8 cellular contexts compared by ENCODE assay signal in genomic region chr15:89912145-89912673, GRCh38. TPM values are rescaled to one million over a fixed set of nuclear protein-coding genes. Genes with fewer than 3 reads are reported as not detected.
DNase-seq lines count a peak whose midpoint lies in the region; ATAC-seq and TF ChIP-seq lines count a peak whose summit lies in the region.

No MANE protein-coding gene starts in this region.

- peaks cover 0 to 16% of the 10 kb centered on the region in 2 donors for H3K4me1 ChIP-seq in right atrium auricular region

- TF ChIP-seq CTCF in right atrium auricular region (IDR thresholded peaks at IDR 0.05) = no peak
- TF ChIP-seq CTCF in progenitor cell of endocrine pancreas (IDR thresholded peaks at IDR 0.05; ENCODE audit: unreplicated experiment) = no peak

- H3K4me3 ChIP-seq in right atrium auricular region = peak overlapping the region; percentile 62 to 88

- H3K27me3 ChIP-seq in right atrium auricular region = no peaks in the 10 kb centered on the region

- no peaks in the 10 kb centered on the region for H3K9me3 ChIP-seq in right atrium auricular region

- POLR2A ChIA-PET in activated CD8-positive, alpha-beta T cell treated with anti-CD3 and anti-CD28 coated beads, Interleukin-2, amount 10 ng/mL, durations not matched to agents 7 days and 5 days (lab: Charles Lee) = no interaction called here

- ATAC-seq in activated CD8-positive, alpha-beta T cell treated with anti-CD3 and anti-CD28 coated beads, Interleukin-2, amount 10 ng/mL, durations not matched to agents 7 days and 5 days = no peak
- ATAC-seq in HG03565 (IDR thresholded peaks at IDR 0.05; ENCODE audit: unreplicated experiment) (no peak), HG02642 (IDR thresholded peaks at IDR 0.05; ENCODE audit: poor library complexity, unreplicated experiment) (no peak)

- peaks cover 48% of the 10 kb centered on the region for H3K27me3 Mint-ChIP-seq in activated CD8-positive, alpha-beta T cell treated with anti-CD3 and anti-CD28 coated beads, Interleukin-2, amount 10 ng/mL, durations not matched to agents 7 days and 5 days (ENCODE audit: low read depth)
- H3K27me3 Mint-ChIP-seq in progenitor cell of endocrine pancreas = peaks cover 3% of the 10 kb centered on the region

- peaks cover 5% of the 10 kb centered on the region for H3K36me3 ChIP-seq in right atrium auricular region

- DNase-seq in ELR (ENCODE audit: low read depth) = peak; percentile 40
- no peak for DNase-seq in activated CD8-positive, alpha-beta T cell treated with anti-CD3 and anti-CD28 coated beads, Interleukin-2, amount 10 ng/mL, durations not matched to agents 7 days and 5 days
- peak; percentile 66 for DNase-seq in right atrium auricular region (ENCODE audit: low spot score)
- DNase-seq in progenitor cell of endocrine pancreas (ENCODE audit: low spot score, unreplicated experiment) = peak; percentile 24
- no peak for DNase-seq in activated naive CD4-positive, alpha-beta T cell treated with Interleukin-2 at 50 U/mL for 16 hours
- DNase-seq in NCI-H2171 (lab: John Stamatoyannopoulos, UW) = no peak

- no peaks in the 10 kb centered on the region for H3K4me1 Mint-ChIP-seq in activated CD8-positive, alpha-beta T cell treated with anti-CD3 and anti-CD28 coated beads, Interleukin-2, amount 10 ng/mL, durations not matched to agents 7 days and 5 days (ENCODE audit: low read depth)
- peaks cover 16% of the 10 kb centered on the region for H3K4me1 Mint-ChIP-seq in progenitor cell of endocrine pancreas (ENCODE audit: low read depth)

- H3K36me3 Mint-ChIP-seq in activated CD8-positive, alpha-beta T cell treated with anti-CD3 and anti-CD28 coated beads, Interleukin-2, amount 10 ng/mL, durations not matched to agents 7 days and 5 days (ENCODE audit: low read depth) = no peaks in the 10 kb centered on the region
- peaks cover 7% of the 10 kb centered on the region for H3K36me3 Mint-ChIP-seq in progenitor cell of endocrine pancreas (ENCODE audit: insufficient read depth)

- CTCF ChIA-PET in activated CD8-positive, alpha-beta T cell treated with anti-CD3 and anti-CD28 coated beads, Interleukin-2, amount 10 ng/mL, durations not matched to agents 7 days and 5 days (lab: Charles Lee) = interaction anchor here (1.2 kb wide), 1 partner anchor 19 kb away, joined by 4 read pairs; no protein-coding TSS in a partner anchor

- no peak overlapping the region for H3K27ac Mint-ChIP-seq in activated CD8-positive, alpha-beta T cell treated with anti-CD3 and anti-CD28 coated beads, Interleukin-2, amount 10 ng/mL, durations not matched to agents 7 days and 5 days
- H3K27ac Mint-ChIP-seq in progenitor cell of endocrine pancreas = peak overlapping the region; percentile 46

- peak overlapping the region; percentile 22 for H3K4me3 Mint-ChIP-seq in activated CD8-positive, alpha-beta T cell treated with anti-CD3 and anti-CD28 coated beads, Interleukin-2, amount 10 ng/mL, durations not matched to agents 7 days and 5 days
- peak overlapping the region; percentile 80 for H3K4me3 Mint-ChIP-seq in progenitor cell of endocrine pancreas (ENCODE audit: low read depth)

- H3K9me3 Mint-ChIP-seq in activated CD8-positive, alpha-beta T cell treated with anti-CD3 and anti-CD28 coated beads, Interleukin-2, amount 10 ng/mL, durations not matched to agents 7 days and 5 days (ENCODE audit: insufficient read depth) = no peaks in the 10 kb centered on the region
- no peaks in the 10 kb centered on the region for H3K9me3 Mint-ChIP-seq in progenitor cell of endocrine pancreas (ENCODE audit: low read depth)

- peak overlapping the region; percentile 58 to 84 for H3K27ac ChIP-seq in right atrium auricular region

RNA-seq across cellular contexts. Expression of gene ARPIN, which starts 0.5 kb away (rescaled TPM):
- total RNA-seq in activated CD8-positive, alpha-beta T cell treated with anti-CD3 and anti-CD28 coated beads, Interleukin-2, amount 10 ng/mL, durations not matched to agents 7 days and 5 days = not detected
- total RNA-seq in right atrium auricular region (10 to 100 TPM in 1 of 2 donors, 1 to 10 TPM in 1; 8.3 to 11.8 TPM), progenitor cell of endocrine pancreas (19.6 and 20.4 TPM in 2 replicates)

RNA-seq across cellular contexts. Expression of gene AP3S2, which starts 18.4 kb away (rescaled TPM):
- total RNA-seq in activated CD8-positive, alpha-beta T cell treated with anti-CD3 and anti-CD28 coated beads, Interleukin-2, amount 10 ng/mL, durations not matched to agents 7 days and 5 days = 10 to 100 TPM; 24.7 to 25.5 TPM
- total RNA-seq in right atrium auricular region (10 to 100 TPM; 42.1 to 65.9 TPM), progenitor cell of endocrine pancreas (29.2 and 30.9 TPM in 2 replicates)

Comparison
In these comparisons a context has a peak if more than half of its experiments do, and no peak if none do; other contexts are left out.
1. DNase-seq: peak in ELR (single experiment), right atrium auricular region (single experiment) and progenitor cell of endocrine pancreas (single experiment); none in activated CD8-positive, alpha-beta T cell treated with anti-CD3 and anti-CD28 coated beads, Interleukin-2, amount 10 ng/mL, durations not matched to agents 7 days and 5 days (single experiment), activated naive CD4-positive, alpha-beta T cell treated with Interleukin-2 at 50 U/mL for 16 hours (single experiment) and NCI-H2171 (single experiment).
2. RNA of gene ARPIN, which starts 0.5 kb away (total RNA-seq): 19.6 to 20.4 TPM in progenitor cell of endocrine pancreas and 8.3 to 11.8 TPM in right atrium auricular region; not detected in activated CD8-positive, alpha-beta T cell treated with anti-CD3 and anti-CD28 coated beads, Interleukin-2, amount 10 ng/mL, durations not matched to agents 7 days and 5 days; every median in the first group is over 4 times any median in the second.